8 cellular contexts compared by ENCODE assay signal in genomic region chr12:116735951-116736599, GRCh38.
DNase-seq lines count a peak whose midpoint lies in the region; TF ChIP-seq lines count a peak whose summit lies in the region.

No MANE protein-coding gene starts in this region.

- H3K4me3 ChIP-seq in fibroblast of pulmonary artery (replicated peaks; ENCODE audit: low read depth, low read length) (peak overlapping the region; percentile 94), skeletal muscle cell (ENCODE audit: low read depth, low read length) (peak overlapping the region; percentile 71)

- no peak for TF ChIP-seq CTCF in fibroblast of pulmonary artery (IDR thresholded peaks at IDR 0.05; ENCODE audit: low read length, missing control alignments)

- DNase-seq in NCI-H2196 (lab: John Stamatoyannopoulos, UW; ENCODE audit: unreplicated experiment) (peak; percentile 23), NCI-H2196 treated with DMSO at 0.1 percent for 48 hours (lab: John Stamatoyannopoulos, UW; ENCODE audit: unreplicated experiment) (no peak), RKO (ENCODE audit: low spot score) (peak; percentile 42), fibroblast of pulmonary artery (ENCODE audit: low read depth) (no peak), skeletal muscle cell (ENCODE audit: low read depth) (no peak), iPS-NIHi11 (ENCODE audit: low spot score) (no peak), T1000 (lab: John Stamatoyannopoulos, UW) (no peak)
- DNase-seq in stimulated activated CD4-positive, alpha-beta T cell treated with anti-CD3 and anti-CD28 coated beads, Interleukin-12 subunit alpha, Interleukin-12 subunit beta, amount 100 ng/mL, for 4 hours = no peak

Comparison
In these comparisons a context has a peak if more than half of its experiments do, and no peak if none do; other contexts are left out.
1. DNase-seq: peak in NCI-H2196 (single experiment) and RKO (single experiment); none in NCI-H2196 treated with DMSO at 0.1 percent for 48 hours (single experiment), fibroblast of pulmonary artery (single experiment), skeletal muscle cell (single experiment), iPS-NIHi11 (single experiment), stimulated activated CD4-positive, alpha-beta T cell treated with anti-CD3 and anti-CD28 coated beads, Interleukin-12 subunit alpha, Interleukin-12 subunit beta, amount 100 ng/mL, for 4 hours (single experiment) and T1000 (single experiment).